8 cellular contexts compared by ENCODE assay signal in genomic region chrX:148530464-148531077, GRCh38. TPM values are rescaled to one million over a fixed set of nuclear protein-coding genes. Genes with fewer than 3 reads are reported as not detected.
A peak's percentile ranks its signal among the peaks of the same experiment; 100 is the strongest.
DNase-seq lines count a peak whose midpoint lies in the region; ATAC-seq, FAIRE-seq and TF ChIP-seq lines count a peak whose summit lies in the region.

No MANE protein-coding gene starts in this region.

- DNase-seq in AG09319 (ENCODE audit: extremely low read depth, low read depth) (no peak), RWPE1 (ENCODE audit: low spot score) (no peak), inferior parietal cortex (ENCODE audit: extremely low spot score) (peak; percentile 5), GM12891 (ENCODE audit: insufficient read length, low spot score) (no peak), hepatic stellate cell (ENCODE audit: low spot score) (no peak)

- no peak overlapping the region for H3K4me3 ChIP-seq in GM12875 (ENCODE audit: low read depth, low read length)

- ATAC-seq in GM18870 (IDR thresholded peaks at IDR 0.05; ENCODE audit: unreplicated experiment) (no peak), HG03565 (IDR thresholded peaks at IDR 0.05; ENCODE audit: unreplicated experiment) (no peak)

- H3K27ac ChIP-seq in RWPE1, result no peak overlapping the region

- TF ChIP-seq CTCF in AG09319 (IDR thresholded peaks at IDR 0.05; ENCODE audit: low read depth, low read length) (peak; percentile 68), GM12875 (IDR thresholded peaks at IDR 0.05; ENCODE audit: borderline replicate concordance, insufficient read depth, low read depth, low read length) (peak; percentile 53), RWPE1 (conservative IDR thresholded peaks at IDR 0.05; ENCODE audit: low read depth) (peak; percentile 27; the same call in 1 of the 2 replicates)

- TF ChIP-seq POLR2A in GM12891 (IDR thresholded peaks at IDR 0.05; ENCODE audit: low read depth, low read length), result no peak

- POLR2A ChIA-PET in RWPE1 (lab: Yijun Ruan, JAX; ENCODE audit: low non-redundant PET), result no interaction called here

- CTCF ChIA-PET in RWPE1 (lab: Yijun Ruan, JAX), result interaction anchor here (0.6 to 0.7 kb wide), 2 partner anchors 8 to 613 kb away, joined by 3 to 4 read pairs; no protein-coding TSS in a partner anchor

- no peak for FAIRE-seq in GM12891 (lab: Jason Lieb, UNC)

TF ChIP-seq in GM12891, 5 proteins besides CTCF, POLR2A, EP300 and RAD21:
- TF ChIP-seq TAF1 (IDR thresholded peaks at IDR 0.05; ENCODE audit: low read depth, low read length) (no peak), SPI1 (IDR thresholded peaks at IDR 0.05; ENCODE audit: low read depth, low read length) (no peak), PAX5 (IDR thresholded peaks at IDR 0.05; ENCODE audit: insufficient read depth, low read length, severe bottlenecking) (no peak), POU2F2 (IDR thresholded peaks at IDR 0.05; ENCODE audit: low read depth, low read length) (no peak), POLR2AphosphoS5 (IDR thresholded peaks at IDR 0.05; ENCODE audit: low read depth, low read length) (no peak)
TF ChIP-seq in GM12891: peak in this region for 0.

RNA-seq across cellular contexts. Expression of gene AFF2, which starts 30.2 kb away (rescaled TPM):
- polyA plus RNA-seq in GM12891 (2012; ENCODE audit: low read depth, missing spikeins), result not detected
